ENCODE assay signal across 27 cellular contexts in genomic region chr5:66407739-66408138, GRCh38.
"Had no signal": no experiment of that assay in that cellular context is flagged by ENCODE, and none has a peak within 500 bp of the region (broad histone marks: within the 10 kb centered on the region; RNA-seq: fewer than 3 reads in every experiment).

No MANE protein-coding gene starts in this region.

- DNase-seq: activated CD4-positive, alpha-beta memory T cell treated with anti-CD3 and anti-CD28 coated beads for 36 hours; activated CD4-positive, alpha-beta T cell treated with anti-CD3 and anti-CD28 coated beads for 36 hours; activated CD4-positive, alpha-beta T cell treated with anti-CD3 and anti-CD28 coated beads, Interleukin-2, amount 10 ng/mL, durations not matched to agents 24 days and 14 days; activated CD4-positive, CD25-positive, alpha-beta regulatory T cell; activated CD4-positive, CD25-positive, alpha-beta regulatory T cell treated with anti-CD3 and anti-CD28 coated beads, Interleukin-2, amount 50 U/mL, for 72 hours; activated CD8-positive, alpha-beta memory T cell treated with anti-CD3 and anti-CD28 coated beads, Interleukin-2, amount 10 ng/mL, durations not matched to agents 7 days and 5 days; activated CD8-positive, alpha-beta memory T cell treated with anti-CD3 and anti-CD28 coated beads, Interleukin-2, amount 50 U/mL, for 4 hours; activated CD8-positive, alpha-beta T cell treated with anti-CD3 and anti-CD28 coated beads, Interleukin-2, amount 10 ng/mL, durations not matched to agents 7 days and 5 days; activated effector memory CD4-positive, alpha-beta T cell treated with anti-CD3 and anti-CD28 coated beads, Interleukin-2, amount 50 U/mL, for 16 hours; activated naive CD4-positive, alpha-beta T cell treated with anti-CD3 and anti-CD28 coated beads for 36 hours; activated naive CD8-positive, alpha-beta T cell treated with anti-CD3 and anti-CD28 coated beads for 36 hours; activated naive CD8-positive, alpha-beta T cell treated with anti-CD3 and anti-CD28 coated beads, Interleukin-2, amount 50 U/mL, for 24 hours; activated T-cell treated with anti-CD3 and anti-CD28 coated beads, Interleukin-2, amount 50 U/mL, for 1 hour; activated T-cell treated with anti-CD3 and anti-CD28 coated beads, Interleukin-2, amount 50 U/mL, for 48 hours; adrenal gland; central memory CD4-positive, alpha-beta T cell; cerebellar nuclear complex; colonic mucosa; effector CD8-positive, alpha-beta T cell; esophagus squamous epithelium; foreskin melanocyte; T-helper 2 cell had no signal

- H3K36me3 ChIP-seq: adrenal gland, ascending aorta, breast epithelium, cardiac muscle cell, colonic mucosa, esophagus squamous epithelium, gastroesophageal sphincter had no signal

- ATAC-seq: activated CD4-positive, alpha-beta T cell treated with anti-CD3 and anti-CD28 coated beads for 36 hours; activated CD8-positive, alpha-beta memory T cell treated with anti-CD3 and anti-CD28 coated beads, Interleukin-2, amount 10 ng/mL, durations not matched to agents 7 days and 5 days; activated CD8-positive, alpha-beta T cell treated with anti-CD3 and anti-CD28 coated beads, Interleukin-2, amount 10 ng/mL, durations not matched to agents 7 days and 5 days; activated naive CD8-positive, alpha-beta T cell treated with anti-CD3 and anti-CD28 coated beads, Interleukin-2, amount 50 U/mL, for 24 hours; gastroesophageal sphincter had no signal

- H3K4me3 ChIP-seq: adrenal gland, ascending aorta, breast epithelium, cardiac muscle cell, colonic mucosa, esophagus squamous epithelium, gastroesophageal sphincter had no signal

- H3K9me3 ChIP-seq: adrenal gland, ascending aorta, colonic mucosa, esophagus squamous epithelium had no signal

- H3K27me3 ChIP-seq: ascending aorta, breast epithelium, cardiac muscle cell, colonic mucosa, gastroesophageal sphincter had no signal

- H3K4me1 ChIP-seq: adrenal gland, ascending aorta, breast epithelium, colonic mucosa, esophagus squamous epithelium, gastroesophageal sphincter had no signal

- H3K27ac ChIP-seq: adrenal gland, ascending aorta, breast epithelium, cardiac muscle cell, colonic mucosa, epithelial cell of prostate, esophagus squamous epithelium, gastroesophageal sphincter had no signal
